ENCODE assay signal across 27 cellular contexts in the genomic region with DNA sequence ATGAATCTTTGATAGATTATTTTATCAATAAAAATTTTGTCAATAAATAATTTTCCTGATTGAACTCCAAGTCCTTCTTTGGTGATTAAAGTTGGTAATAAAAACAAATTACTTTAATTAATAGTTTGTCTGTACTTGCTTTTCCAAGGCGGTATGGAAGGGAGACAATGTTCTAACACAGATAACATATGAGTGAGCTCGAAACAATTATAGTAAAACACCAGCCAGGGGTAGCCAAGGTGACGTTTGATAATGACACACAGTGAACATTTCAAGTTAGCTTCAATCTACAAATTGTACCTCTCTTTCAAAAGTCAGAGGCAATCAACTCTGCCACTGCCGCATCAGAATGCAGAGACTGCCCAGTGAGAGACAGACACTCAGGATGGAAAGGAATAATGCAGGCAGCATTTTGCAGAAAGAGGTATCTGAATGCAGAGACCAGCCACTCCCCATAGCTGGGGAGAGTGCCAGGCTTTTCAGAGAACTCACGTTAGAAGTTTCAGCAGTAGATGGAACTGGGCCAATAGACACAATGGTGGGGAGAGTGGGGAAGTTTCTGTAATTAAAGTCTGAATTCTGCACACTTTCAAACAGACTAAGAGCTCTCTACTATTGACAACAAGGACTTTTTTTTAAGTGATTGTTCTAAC. TPM values are rescaled to one million over a fixed set of nuclear protein-coding genes. Genes with fewer than 3 reads are reported as not detected.
DNase-seq lines count a peak whose midpoint lies in the region; ATAC-seq and TF ChIP-seq lines count a peak whose summit lies in the region.
"Had no signal": no experiment of that assay in that cellular context is flagged by ENCODE, and none has a peak within 500 bp of the region (broad histone marks: within the 10 kb centered on the region; RNA-seq: fewer than 3 reads in every experiment).

No MANE protein-coding gene starts in this region.

- H3K36me3 ChIP-seq in breast epithelium (no peaks in the 10 kb centered on the region), left lung (no peaks in the 10 kb centered on the region), upper lobe of right lung (no peaks in the 10 kb centered on the region)
- H3K36me3 ChIP-seq: BE2C, spleen had no signal

- no peaks in the 10 kb centered on the region for H3K9me3 ChIP-seq in breast epithelium
- no peaks in the 10 kb centered on the region for H3K9me3 ChIP-seq in left lung
- no peaks in the 10 kb centered on the region for H3K9me3 ChIP-seq in upper lobe of right lung
- H3K9me3 ChIP-seq: BE2C, psoas muscle, spleen had no signal

- no peak overlapping the region for H3K27ac ChIP-seq in breast epithelium
- no peak overlapping the region for H3K27ac ChIP-seq in left lung
- no peak overlapping the region for H3K27ac ChIP-seq in upper lobe of right lung
- H3K27ac ChIP-seq: psoas muscle, spleen had no signal

- peaks cover 5% of the 10 kb centered on the region for H3K36me3 Mint-ChIP-seq in MCF 10A (ENCODE audit: insufficient read depth, unreplicated experiment)
- H3K36me3 Mint-ChIP-seq in activated naive CD8-positive, alpha-beta T cell treated with anti-CD3 and anti-CD28 coated beads for 36 hours = no peaks in the 10 kb centered on the region

- H3K27me3 ChIP-seq in breast epithelium = no peaks in the 10 kb centered on the region
- no peaks in the 10 kb centered on the region for H3K27me3 ChIP-seq in left lung
- no peaks in the 10 kb centered on the region for H3K27me3 ChIP-seq in upper lobe of right lung
- H3K27me3 ChIP-seq: spleen had no signal

- H3K4me1 Mint-ChIP-seq in MCF 10A (ENCODE audit: insufficient read depth, unreplicated experiment) = peaks cover 16% of the 10 kb centered on the region
- H3K4me1 Mint-ChIP-seq in stimulated activated naive CD8-positive, alpha-beta T cell treated with anti-CD3 and anti-CD28 coated beads, Interleukin-15, amount 100 ng/mL, for 72 hours = no peaks in the 10 kb centered on the region
- H3K4me1 Mint-ChIP-seq in activated naive CD8-positive, alpha-beta T cell treated with anti-CD3 and anti-CD28 coated beads for 36 hours = no peaks in the 10 kb centered on the region
- H3K4me1 Mint-ChIP-seq: nephron had no signal

- no TSS peak for BruUV-seq in MCF 10A (replicated peaks; lab: Mats Ljungman, UMichigan)

- ATAC-seq in left lung (peak; percentile 79), upper lobe of right lung (peak; percentile 71)
- ATAC-seq in stimulated activated naive CD8-positive, alpha-beta T cell treated with anti-CD3 and anti-CD28 coated beads, Interleukin-15, amount 100 ng/mL, for 72 hours = no peak
- ATAC-seq: activated CD4-positive, CD25-positive, alpha-beta regulatory T cell treated with anti-CD3 and anti-CD28 coated beads, Interleukin-2, amount 50 U/mL, for 24 hours; activated CD8-positive, alpha-beta T cell treated with anti-CD3 and anti-CD28 coated beads, Interleukin-2, amount 10 ng/mL, durations not matched to agents 7 days and 5 days; psoas muscle; stimulated activated naive CD8-positive, alpha-beta T cell treated with anti-CD3 and anti-CD28 coated beads, Interleukin-15, Interleukin-2, amounts not matched to agents 100 U/mL and 50 U/mL, for 24 hours had no signal

- no peaks in the 10 kb centered on the region for H3K9me3 Mint-ChIP-seq in MCF 10A (ENCODE audit: unreplicated experiment)
- H3K9me3 Mint-ChIP-seq in stimulated activated naive CD8-positive, alpha-beta T cell treated with anti-CD3 and anti-CD28 coated beads, Interleukin-15, amount 100 ng/mL, for 72 hours = peaks cover 0 to under 1% of the 10 kb centered on the region in 2 donors
- H3K9me3 Mint-ChIP-seq in activated naive CD8-positive, alpha-beta T cell treated with anti-CD3 and anti-CD28 coated beads for 36 hours = no peaks in the 10 kb centered on the region
- H3K9me3 Mint-ChIP-seq: nephron had no signal

- H3K4me1 ChIP-seq in breast epithelium (no peaks in the 10 kb centered on the region), left lung (no peaks in the 10 kb centered on the region), upper lobe of right lung (no peaks in the 10 kb centered on the region)
- H3K4me1 ChIP-seq: BE2C, psoas muscle had no signal

- H3K4me3 Mint-ChIP-seq in MCF 10A (ENCODE audit: unreplicated experiment) = peak overlapping the region; percentile 12
- no peak overlapping the region for H3K4me3 Mint-ChIP-seq in stimulated activated naive CD8-positive, alpha-beta T cell treated with anti-CD3 and anti-CD28 coated beads, Interleukin-15, amount 100 ng/mL, for 72 hours
- H3K4me3 Mint-ChIP-seq in activated naive CD8-positive, alpha-beta T cell treated with anti-CD3 and anti-CD28 coated beads for 36 hours = no peak overlapping the region
- H3K4me3 Mint-ChIP-seq: activated CD8-positive, alpha-beta T cell treated with anti-CD3 and anti-CD28 coated beads, Interleukin-2, amount 10 ng/mL, durations not matched to agents 7 days and 5 days; nephron had no signal

- POLR2A ChIA-PET in MCF 10A (lab: Yijun Ruan, JAX) = interaction anchor here (0.5 to 1.3 kb wide), 5 partner anchors 8 to 222 kb away, joined by 3 to 5 read pairs (median 4); no protein-coding TSS in a partner anchor

- no peak overlapping the region for H3K4me3 ChIP-seq in breast epithelium
- no peak overlapping the region for H3K4me3 ChIP-seq in left lung
- no peak overlapping the region for H3K4me3 ChIP-seq in upper lobe of right lung
- H3K4me3 ChIP-seq: psoas muscle, spleen had no signal

- no peak for TF ChIP-seq CTCF in MCF 10A (IDR thresholded peaks at IDR 0.05; ENCODE audit: unreplicated experiment)
- no peak for TF ChIP-seq CTCF in breast epithelium (IDR thresholded peaks at IDR 0.05)
- no peak for TF ChIP-seq CTCF in left lung (IDR thresholded peaks at IDR 0.05)
- TF ChIP-seq CTCF in upper lobe of right lung (IDR thresholded peaks at IDR 0.05) = no peak

- intact Hi-C loops in MCF 10A (cut with micrococcal nuclease) (no loop called here), breast epithelium (cut with DNase I; ENCODE audit: low total_unique reads) (no loop called here), left lung (cut with DNase I) (no loop called here), upper lobe of right lung (cut with DNase I) (no loop called here)

- TF ChIP-seq POLR2A in breast epithelium (IDR thresholded peaks at IDR 0.05) = no peak

- H3K27ac Mint-ChIP-seq in MCF 10A (ENCODE audit: low read depth, unreplicated experiment) = peak overlapping the region; percentile 33
- H3K27ac Mint-ChIP-seq in stimulated activated naive CD8-positive, alpha-beta T cell treated with anti-CD3 and anti-CD28 coated beads, Interleukin-15, amount 100 ng/mL, for 72 hours = peak overlapping the region in 1 of 2 donors; percentile 7
- no peak overlapping the region for H3K27ac Mint-ChIP-seq in activated naive CD8-positive, alpha-beta T cell treated with anti-CD3 and anti-CD28 coated beads for 36 hours
- H3K27ac Mint-ChIP-seq: activated CD8-positive, alpha-beta T cell treated with anti-CD3 and anti-CD28 coated beads, Interleukin-2, amount 10 ng/mL, durations not matched to agents 7 days and 5 days; nephron had no signal

- DNase-seq in MCF 10A (ENCODE audit: unreplicated experiment) = peak; percentile 86
- DNase-seq in breast epithelium (ENCODE audit: low spot score in 2 of 2) = no peak
- peak; percentile 85 for DNase-seq in astrocyte of the hippocampus (ENCODE audit: low read depth, low spot score)
- no peak for DNase-seq in left lung
- DNase-seq in upper lobe of right lung = no peak
- DNase-seq in stimulated activated naive CD8-positive, alpha-beta T cell treated with anti-CD3 and anti-CD28 coated beads, Interleukin-15, amount 100 ng/mL, for 72 hours = no peak
- DNase-seq in NCI-H82 treated with DMSO at 0.1 percent for 48 hours (lab: John Stamatoyannopoulos, UW; ENCODE audit: unreplicated experiment) = no peak
- DNase-seq in activated naive CD8-positive, alpha-beta T cell treated with anti-CD3 and anti-CD28 coated beads for 36 hours = no peak
- DNase-seq: activated CD8-positive, alpha-beta T cell treated with anti-CD3 and anti-CD28 coated beads, Interleukin-2, amount 10 ng/mL, durations not matched to agents 7 days and 5 days; amniotic stem cell; BE2C; central memory CD4-positive, alpha-beta T cell; NCI-H1048; NCI-H2029 treated with DMSO at 0.1 percent for 48 hours; NCI-H524; psoas muscle; spleen; stimulated activated CD4-positive, alpha-beta T cell treated with anti-CD3 and anti-CD28 coated beads, Interleukin-4, amount 100 ng/mL, for 4 hours; stimulated activated naive CD8-positive, alpha-beta T cell treated with anti-CD3 and anti-CD28 coated beads, Interleukin-15, Interleukin-2, amounts not matched to agents 100 U/mL and 50 U/mL, for 24 hours; trophoblast cell had no signal

- CTCF ChIA-PET in MCF 10A (lab: Yijun Ruan, JAX) = interaction anchor here (0.6 to 1.5 kb wide), 7 partner anchors 9 to 329 kb away, joined by 3 to 5 read pairs (median 3); no protein-coding TSS in a partner anchor

- H3K27me3 Mint-ChIP-seq in MCF 10A (ENCODE audit: insufficient read depth, unreplicated experiment) = no peaks in the 10 kb centered on the region
- no peaks in the 10 kb centered on the region for H3K27me3 Mint-ChIP-seq in stimulated activated naive CD8-positive, alpha-beta T cell treated with anti-CD3 and anti-CD28 coated beads, Interleukin-15, amount 100 ng/mL, for 72 hours
- H3K27me3 Mint-ChIP-seq in activated naive CD8-positive, alpha-beta T cell treated with anti-CD3 and anti-CD28 coated beads for 36 hours = no peaks in the 10 kb centered on the region

RNA-seq across cellular contexts. Expression of a gene that starts 18.1 kb away (rescaled TPM):
- total RNA-seq in MCF 10A (2022) (not detected in 2 replicates), breast epithelium (not detected), left lung (not detected), upper lobe of right lung (not detected)
- total RNA-seq in activated naive CD8-positive, alpha-beta T cell treated with anti-CD3 and anti-CD28 coated beads for 36 hours = not detected
- total RNA-seq: A673; activated CD8-positive, alpha-beta T cell treated with anti-CD3 and anti-CD28 coated beads, Interleukin-2, amount 10 ng/mL, durations not matched to agents 7 days and 5 days; Daoy; LHCN-M2; liver; psoas muscle; RPMI7951; spleen had no signal

Comparison
In these comparisons a context has a peak if more than half of its experiments do, and no peak if none do; other contexts are left out.
1. DNase-seq: peak in MCF 10A (single experiment) and astrocyte of the hippocampus (single experiment); none in breast epithelium (0 of 2), left lung (0 of 2), upper lobe of right lung (single experiment), stimulated activated naive CD8-positive, alpha-beta T cell treated with anti-CD3 and anti-CD28 coated beads, Interleukin-15, amount 100 ng/mL, for 72 hours (0 of 2), NCI-H82 treated with DMSO at 0.1 percent for 48 hours (single experiment) and activated naive CD8-positive, alpha-beta T cell treated with anti-CD3 and anti-CD28 coated beads for 36 hours (single experiment).